Comparison of ENCODE assay signal across 8 cellular contexts in genomic region chr3:44648564-44649229, GRCh38. TPM values are rescaled to one million over a fixed set of nuclear protein-coding genes. Genes with fewer than 3 reads are reported as not detected.
DNase-seq lines count a peak whose midpoint lies in the region; ATAC-seq, FAIRE-seq and TF ChIP-seq lines count a peak whose summit lies in the region.

Gene ZNF35, plus strand, starts transcription at chr3:44648732. Its CDS starts 2,336 bp downstream, at chr3:44651068.

- peak; percentile 49 for DNase-seq in activated naive CD4-positive, alpha-beta T cell treated with anti-CD3 and anti-CD28 coated beads for 36 hours
- no peak for DNase-seq in activated naive CD4-positive, alpha-beta T cell (lab: John Stamatoyannopoulos, UW)
- DNase-seq in NCI-H1105 treated with DMSO at 0.1 percent for 48 hours (lab: John Stamatoyannopoulos, UW): peak; percentile 66
- peak in 14 of 34 experiments; percentile 0 to 44 (median 2) for DNase-seq in T-cell
- peak; percentile 93 for DNase-seq in choroid plexus epithelial cell (ENCODE audit: low read depth)
- DNase-seq in keratinocyte (ENCODE audit: low read depth, low spot score): peak; percentile 38
- DNase-seq in smooth muscle cell (lab: John Stamatoyannopoulos, UW; ENCODE audit: unreplicated experiment): peak; percentile 34

- no peaks in the 10 kb centered on the region for H3F3A ChIP-seq in smooth muscle cell (ENCODE audit: low read depth)

- H3K9ac ChIP-seq in keratinocyte (ENCODE audit: control insufficient read depth, extremely low read depth, insufficient read depth, low read length) (peak within 1 kb of the TSS; percentile 90), smooth muscle cell (ENCODE audit: low read depth) (peak within 1 kb of the TSS; percentile 92)

- FAIRE-seq in keratinocyte (lab: Jason Lieb, UNC): peak; percentile 90

- H3K4me3 Mint-ChIP-seq in activated naive CD4-positive, alpha-beta T cell treated with anti-CD3 and anti-CD28 coated beads for 36 hours: peak within 1 kb of the TSS; percentile 78
- peak within 1 kb of the TSS; percentile 80 to 82 (median 80) for H3K4me3 Mint-ChIP-seq in T-cell

- peaks cover 14 to 19% of the 10 kb centered on the region in 2 experiments for H3K36me3 ChIP-seq in keratinocyte (ENCODE audit: control insufficient read depth in 2 of 2, extremely low read depth in 1 of 2, insufficient read depth in 2 of 2, low read length in 2 of 2)
- peaks cover 27% of the 10 kb centered on the region for H3K36me3 ChIP-seq in smooth muscle cell (ENCODE audit: low read depth)

- H3K4me1 ChIP-seq in keratinocyte (ENCODE audit: control insufficient read depth, extremely low read depth, insufficient read depth, low read length) (no peaks in the 10 kb centered on the region), smooth muscle cell (ENCODE audit: low read depth) (peaks cover 16% of the 10 kb centered on the region)

- H3K27me3 ChIP-seq in keratinocyte (ENCODE audit: control insufficient read depth, extremely low read depth, insufficient read depth, low read length): no peaks in the 10 kb centered on the region
- H3K27me3 ChIP-seq in smooth muscle cell (ENCODE audit: low read depth): no peaks in the 10 kb centered on the region

- POLR2A ChIA-PET in T-cell (lab: Charles Lee): interaction anchor here in 1 of 2 donors (0.7 kb wide), 1 partner anchor 49 kb away, joined by 3 read pairs; no protein-coding TSS in a partner anchor

- peaks cover 10% of the 10 kb centered on the region for H3K4me1 Mint-ChIP-seq in activated naive CD4-positive, alpha-beta T cell treated with anti-CD3 and anti-CD28 coated beads for 36 hours (ENCODE audit: low read depth)
- H3K4me1 Mint-ChIP-seq in T-cell: peaks cover 19 to 25% (median 23%) of the 10 kb centered on the region in 3 donors

- no peak within 1 kb of the TSS for H3K27ac Mint-ChIP-seq in activated naive CD4-positive, alpha-beta T cell treated with anti-CD3 and anti-CD28 coated beads for 36 hours
- H3K27ac Mint-ChIP-seq in T-cell: peak within 1 kb of the TSS in 1 of 2 donors; percentile 66

- no peak for TF ChIP-seq CTCF in choroid plexus epithelial cell (conservative IDR thresholded peaks at IDR 0.05; ENCODE audit: low read depth, low read length)
- TF ChIP-seq CTCF in keratinocyte (optimal IDR thresholded peaks at IDR 0.05 in 1 of 3, IDR thresholded peaks at IDR 0.05 in 1 of 3, conservative IDR thresholded peaks at IDR 0.05 in 1 of 3; ENCODE audit: extremely low read depth in 1 of 3, insufficient read depth in 2 of 3, low read length in 3 of 3): no peak
- TF ChIP-seq CTCF in smooth muscle cell (IDR thresholded peaks at IDR 0.05; ENCODE audit: borderline replicate concordance, insufficient read depth, poor library complexity, severe bottlenecking): no peak

- H3K36me3 Mint-ChIP-seq in activated naive CD4-positive, alpha-beta T cell treated with anti-CD3 and anti-CD28 coated beads for 36 hours (ENCODE audit: low read depth): peaks cover 49% of the 10 kb centered on the region
- peaks cover 35% of the 10 kb centered on the region for H3K36me3 Mint-ChIP-seq in T-cell

- ATAC-seq in HG02588 (IDR thresholded peaks at IDR 0.05; ENCODE audit: unreplicated experiment): peak; percentile 93
- ATAC-seq in T-cell (replicated peaks in 1 of 4): peak in 3 of 4 experiments; percentile 20 to 61 (median 30)

- 2% methylated on average over 34 of the region's 37 CpGs for WGBS in smooth muscle cell (ENCODE audit: low lambda C conversion rate)

- H3K79me2 ChIP-seq in keratinocyte (ENCODE audit: control insufficient read depth, insufficient read depth, low read length) (peaks cover 18% of the 10 kb centered on the region), smooth muscle cell (ENCODE audit: low read depth) (peaks cover 16% of the 10 kb centered on the region)

- no peaks in the 10 kb centered on the region for H3K9me1 ChIP-seq in keratinocyte (ENCODE audit: control insufficient read depth, extremely low read depth, insufficient read depth, low read length)

- intact Hi-C loops in activated naive CD4-positive, alpha-beta T cell treated with anti-CD3 and anti-CD28 coated beads for 36 hours (cut with micrococcal nuclease): loop anchor here (2.0 kb wide), 1 partner anchor 80 kb away; the partner anchor contains the start of gene ZNF501

- peak within 1 kb of the TSS; percentile 93 for H3K4me3 ChIP-seq in choroid plexus epithelial cell (ENCODE audit: low read depth, low read length)
- H3K4me3 ChIP-seq in keratinocyte (ENCODE audit: control insufficient read depth in 2 of 3, extremely low read depth in 1 of 3, insufficient read depth in 2 of 3, low read depth in 1 of 3, low read length in 3 of 3): peak within 1 kb of the TSS; percentile 66 to 96 (median 87)
- peak within 1 kb of the TSS; percentile 84 for H3K4me3 ChIP-seq in smooth muscle cell

- H3K4me2 ChIP-seq in keratinocyte (ENCODE audit: control insufficient read depth, extremely low read depth, insufficient read depth, low read depth, low read length) (peak within 1 kb of the TSS; percentile 89), smooth muscle cell (peak within 1 kb of the TSS; percentile 91)

- H3K9me3 Mint-ChIP-seq in activated naive CD4-positive, alpha-beta T cell treated with anti-CD3 and anti-CD28 coated beads for 36 hours: peaks cover 33% of the 10 kb centered on the region
- peaks cover 6 to 47% (median 42%) of the 10 kb centered on the region in 3 donors for H3K9me3 Mint-ChIP-seq in T-cell

- peak within 1 kb of the TSS; percentile 94 for H2AFZ ChIP-seq in keratinocyte (ENCODE audit: control insufficient read depth, low read length)
- H2AFZ ChIP-seq in smooth muscle cell (ENCODE audit: low read depth): peak within 1 kb of the TSS; percentile 80

- dilution Hi-C loops in keratinocyte (cut with MboI; ENCODE audit: extremely low pct_ligation_motif_present, low sequenced_read_pairs): no loop called here

- no peaks in the 10 kb centered on the region for H3K9me3 ChIP-seq in keratinocyte (ENCODE audit: control insufficient read depth, low read depth, low read length)
- H3K9me3 ChIP-seq in smooth muscle cell (replicated peaks; ENCODE audit: low read depth): peaks cover 6% of the 10 kb centered on the region

- H3K27ac ChIP-seq in keratinocyte (ENCODE audit: control insufficient read depth, insufficient read depth, low read length) (peak within 1 kb of the TSS; percentile 72), smooth muscle cell (ENCODE audit: low read depth) (peak within 1 kb of the TSS; percentile 61)

- CTCF ChIA-PET in activated naive CD4-positive, alpha-beta T cell treated with anti-CD3 and anti-CD28 coated beads for 36 hours (lab: Charles Lee): no interaction called here
- CTCF ChIA-PET in T-cell (lab: Charles Lee): no interaction called here

- H4K20me1 ChIP-seq in keratinocyte (ENCODE audit: control insufficient read depth, extremely low read depth, insufficient read depth, low read length): no peaks in the 10 kb centered on the region
- no peaks in the 10 kb centered on the region for H4K20me1 ChIP-seq in smooth muscle cell (ENCODE audit: low read depth)

- no peaks in the 10 kb centered on the region for H3K27me3 Mint-ChIP-seq in activated naive CD4-positive, alpha-beta T cell treated with anti-CD3 and anti-CD28 coated beads for 36 hours (ENCODE audit: low read depth)
- peaks cover 0 to 2% of the 10 kb centered on the region in 2 donors for H3K27me3 Mint-ChIP-seq in T-cell

RNA-seq across cellular contexts. Expression of gene ZNF35, which starts in this region (rescaled TPM):
- 1 to 10 TPM; 1.1 to 1.9 TPM for total RNA-seq in activated naive CD4-positive, alpha-beta T cell treated with anti-CD3 and anti-CD28 coated beads for 36 hours
- total RNA-seq in T-cell: 1 to 10 TPM; 2.2 to 3.5 (median 3.0) TPM
- polyA plus RNA-seq in keratinocyte: 5.5 to 9.4 TPM (median 6.3 TPM) in 3 replicates
- 5.4 TPM for polyA plus RNA-seq in keratinocyte (2011; ENCODE audit: low read depth)
- 3.6 and 6.4 TPM in 2 replicates for polyA plus RNA-seq in keratinocyte (2011; cell fraction: cytosol; rRNA removed)
- 8.0 and 9.6 TPM in 2 replicates for polyA plus RNA-seq in keratinocyte (2011; cell fraction: nucleus; rRNA removed)
- polyA plus RNA-seq in keratinocyte (2012; ENCODE audit: low replicate concordance): 6.2 and 7.2 TPM in 2 replicates
- polyA minus RNA-seq in keratinocyte: 2.6 to 8.9 TPM (median 8.9 TPM) in 3 replicates
- 9.4 TPM for polyA minus RNA-seq in keratinocyte (2011; cell fraction: cytosol; rRNA and poly(A)+ RNA removed)
- polyA minus RNA-seq in keratinocyte (2011; cell fraction: nucleus; rRNA and poly(A)+ RNA removed): 11.7 and 17.2 TPM in 2 replicates
- 17.7 and 30.8 TPM in 2 replicates for total RNA-seq in smooth muscle cell
- 5.1 and 6.7 TPM in 2 replicates for polyA plus RNA-seq in smooth muscle cell

Comparison
In these comparisons a context has a peak if more than half of its experiments do, and no peak if none do; other contexts are left out.
1. DNase-seq: peak in activated naive CD4-positive, alpha-beta T cell treated with anti-CD3 and anti-CD28 coated beads for 36 hours (single experiment), NCI-H1105 treated with DMSO at 0.1 percent for 48 hours (single experiment), choroid plexus epithelial cell (single experiment), keratinocyte (single experiment) and smooth muscle cell (single experiment); none in activated naive CD4-positive, alpha-beta T cell (0 of 4).
2. Peak in every context shown above with its lines, with median percentiles within 50 percentile points of each other: H3K4me3 ChIP-seq.